Comparison of ENCODE assay signal across 22 cellular contexts in the genomic region with DNA sequence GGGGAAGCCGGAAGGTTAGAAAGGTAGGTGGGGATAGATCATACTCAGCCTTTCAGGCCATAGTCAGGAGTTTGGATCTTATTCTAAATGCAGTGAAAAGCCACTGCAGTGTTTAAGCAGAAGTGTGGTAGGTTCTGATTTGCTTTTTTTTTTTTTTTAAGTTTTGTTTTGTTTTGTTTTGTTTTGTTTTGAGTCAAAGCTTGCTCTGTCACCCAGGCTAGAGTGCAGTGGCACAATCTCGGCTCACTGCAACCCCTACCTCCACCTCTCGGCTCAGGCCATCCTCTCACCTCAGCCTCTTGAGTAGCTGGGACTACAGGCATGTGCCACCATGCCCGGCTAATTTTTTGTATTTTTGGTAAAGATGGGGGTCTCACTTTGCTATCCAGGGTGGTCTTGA. TPM values are rescaled to one million over a fixed set of nuclear protein-coding genes. Genes with fewer than 3 reads are reported as not detected.
DNase-seq lines count a peak whose midpoint lies in the region; ATAC-seq and TF ChIP-seq lines count a peak whose summit lies in the region.
"Had no signal": no experiment of that assay in that cellular context is flagged by ENCODE, and none has a peak within 500 bp of the region (broad histone marks: within the 10 kb centered on the region; RNA-seq: fewer than 3 reads in every experiment).

No MANE protein-coding gene starts in this region.

- no peak overlapping the region for H4K91ac ChIP-seq in mesenchymal stem cell (ENCODE audit: low read length)

- intact Hi-C loops in gastrocnemius medialis (cut with DNase I; ENCODE audit: low total_unique reads) = no loop called here

- TF ChIP-seq POLR2A in gastrocnemius medialis (IDR thresholded peaks at IDR 0.05) = no peak

- no peak for TF ChIP-seq CTCF in gastrocnemius medialis (IDR thresholded peaks at IDR 0.05 in 4 of 5, conservative IDR thresholded peaks at IDR 0.05 in 1 of 5)

- no peak overlapping the region for H3K4me2 ChIP-seq in mesenchymal stem cell (ENCODE audit: low read length, poor library complexity, severe bottlenecking)
- H3K4me2 ChIP-seq: A549 had no signal

- peaks cover 0 to 7% of the 10 kb centered on the region in 2 experiments for H3K36me3 ChIP-seq in mesenchymal stem cell (ENCODE audit: control insufficient read depth in 1 of 2, insufficient read depth in 2 of 2, low read depth in 1 of 2, low read length in 2 of 2)
- peaks cover 0 to 5% of the 10 kb centered on the region in 2 donors for H3K36me3 ChIP-seq in gastrocnemius medialis
- H3K36me3 ChIP-seq: BE2C had no signal

- peaks cover 25% of the 10 kb centered on the region for H3K79me1 ChIP-seq in mesenchymal stem cell (replicated peaks; ENCODE audit: low read length, poor library complexity, severe bottlenecking)

- H2BK5ac ChIP-seq in mesenchymal stem cell (ENCODE audit: low read depth, low read length, poor library complexity, severe bottlenecking) = no peak overlapping the region

- H3K27ac ChIP-seq in mesenchymal stem cell (ENCODE audit: low read length, poor library complexity, severe bottlenecking) = no peak overlapping the region
- H3K27ac ChIP-seq in gastrocnemius medialis = peak overlapping the region; percentile 12 to 68 (median 46)
- H3K27ac ChIP-seq: 22Rv1, A549, BLaER1 had no signal

- no peak overlapping the region for H2BK12ac ChIP-seq in mesenchymal stem cell (ENCODE audit: low read length in 2 of 2)

- in situ Hi-C loops in gastrocnemius medialis (cut with MboI; ENCODE audit: low sequenced_read_pairs in 4 of 4) = loop anchor here in 1 of 4 donors (25.0 kb wide), 1 partner anchor 1142 kb away; no protein-coding TSS in a partner anchor

- DNase-seq in mesenchymal stem cell = no peak
- DNase-seq in gastrocnemius medialis = no peak
- no peak for DNase-seq in activated CD8-positive, alpha-beta memory T cell treated with anti-CD3 and anti-CD28 coated beads, Interleukin-2, amount 50 U/mL, for 4 hours
- no peak for DNase-seq in NOMO-1 treated with dmso at 0.1 percent for 144 hours (lab: John Stamatoyannopoulos, UW; ENCODE audit: unreplicated experiment)
- DNase-seq: BE2C; C1 segment of cervical spinal cord; CD4-positive, alpha-beta memory T cell; CD4-positive, CD25-positive, alpha-beta regulatory T cell; CD8-positive, alpha-beta memory T cell; COR-L47; DMS 273 treated with DMSO at 0.1 percent for 48 hours; DMS153; DMS53; DMS79; DND-41; EL; GDM1 had no signal

- ATAC-seq in HG02870 (IDR thresholded peaks at IDR 0.05; ENCODE audit: unreplicated experiment) (peak; percentile 60), gastrocnemius medialis (no peak)
- ATAC-seq: A549, GM12878 had no signal

- no peak overlapping the region for H4K8ac ChIP-seq in mesenchymal stem cell (ENCODE audit: low read length)

- H3K4ac ChIP-seq in mesenchymal stem cell (ENCODE audit: low read depth in 1 of 2, low read length in 2 of 2) = no peak overlapping the region

- peak overlapping the region; percentile 10 for H2AK5ac ChIP-seq in mesenchymal stem cell (ENCODE audit: low read length, severe bottlenecking)

- no peak overlapping the region for H3K9ac ChIP-seq in mesenchymal stem cell (ENCODE audit: low read length)
- H3K9ac ChIP-seq: BLaER1 had no signal

- no peak overlapping the region for H3K23ac ChIP-seq in mesenchymal stem cell (ENCODE audit: low read length in 2 of 2)

- no peak overlapping the region for H3K4me3 ChIP-seq in mesenchymal stem cell (ENCODE audit: insufficient read depth in 1 of 2, low read depth in 1 of 2, low read length in 2 of 2)
- no peak overlapping the region for H3K4me3 ChIP-seq in gastrocnemius medialis
- H3K4me3 ChIP-seq: A549, BLaER1, GM12878 had no signal

- WGBS in mesenchymal stem cell = 88% methylated on average over 3 of the region's 4 CpGs

- H3K9me3 ChIP-seq in mesenchymal stem cell (ENCODE audit: control insufficient read depth, low read length) (no peaks in the 10 kb centered on the region), gastrocnemius medialis (no peaks in the 10 kb centered on the region)
- H3K9me3 ChIP-seq: BE2C had no signal

- H2BK120ac ChIP-seq in mesenchymal stem cell (ENCODE audit: low read depth, low read length) = no peak overlapping the region

- no peak overlapping the region for H3K18ac ChIP-seq in mesenchymal stem cell (ENCODE audit: low read depth in 1 of 2, low read length in 2 of 2)

- peaks cover 8% of the 10 kb centered on the region for H3K4me1 ChIP-seq in mesenchymal stem cell (ENCODE audit: control insufficient read depth, insufficient read depth, low read depth, low read length)
- peaks cover 35 to 64% of the 10 kb centered on the region in 2 donors for H3K4me1 ChIP-seq in gastrocnemius medialis
- H3K4me1 ChIP-seq: BE2C had no signal

- H2AFZ ChIP-seq in mesenchymal stem cell (ENCODE audit: low read depth, low read length) = no peak overlapping the region

- H3K14ac ChIP-seq in mesenchymal stem cell (ENCODE audit: low read length in 2 of 2) = no peak overlapping the region

- no peak overlapping the region for H2BK15ac ChIP-seq in mesenchymal stem cell (ENCODE audit: low read depth, poor library complexity, severe bottlenecking)

- H3K27me3 ChIP-seq in mesenchymal stem cell (ENCODE audit: control insufficient read depth in 1 of 2, insufficient read depth in 1 of 2, low read length in 2 of 2) (no peaks in the 10 kb centered on the region), gastrocnemius medialis (no peaks in the 10 kb centered on the region)
- H3K27me3 ChIP-seq: BE2C, BLaER1 had no signal

RNA-seq across cellular contexts. Expression of a gene that starts 23.5 kb away (rescaled TPM):
- 60.2 TPM for polyA plus RNA-seq in mesenchymal stem cell (2013, experiment 1 of 2)
- 60.6 TPM for polyA plus RNA-seq in mesenchymal stem cell (2013, experiment 2 of 2)
- total RNA-seq in gastrocnemius medialis = 10 to 100 TPM; 22.2 to 47.7 (median 33.5) TPM
- total RNA-seq: GM12878 had no signal
- polyA plus RNA-seq: CD4-positive, alpha-beta memory T cell; CD4-positive, CD25-positive, alpha-beta regulatory T cell; CD8-positive, alpha-beta memory T cell; GM12878 had no signal
